ENCODE assay signal across 8 cellular contexts in genomic region chr2:240136013-240136670, GRCh38. TPM values are rescaled to one million over a fixed set of nuclear protein-coding genes. Genes with fewer than 3 reads are reported as not detected.
A peak's percentile ranks its signal among the peaks of the same experiment; 100 is the strongest.
DNase-seq lines count a peak whose midpoint lies in the region; ATAC-seq and TF ChIP-seq lines count a peak whose summit lies in the region.

COPS9 (minus strand) TSS chr2:240136305; CDS start chr2:240136284, 21 bp downstream.

- H3K36me3 Mint-ChIP-seq in GM23338 (ENCODE audit: low read depth) = peaks cover 38% of the 10 kb centered on the region
- H3K36me3 Mint-ChIP-seq in stimulated activated naive CD8-positive, alpha-beta T cell treated with anti-CD3 and anti-CD28 coated beads, Interleukin-15, Interleukin-2, amounts not matched to agents 100 ng/mL and 50 ng/mL, for 24 hours (ENCODE audit: low read depth) = peaks cover 32% of the 10 kb centered on the region

- H3K9me3 ChIP-seq in neural cell (ENCODE audit: low read length) = no peaks in the 10 kb centered on the region

- H3K79me2 ChIP-seq in GM23338 (replicated peaks; ENCODE audit: insufficient read depth) (peaks cover 31% of the 10 kb centered on the region), neural cell (replicated peaks; ENCODE audit: insufficient read depth, low read length) (peaks cover 23% of the 10 kb centered on the region)

- peak within 1 kb of the TSS; percentile 92 for H3K27ac Mint-ChIP-seq in GM23338
- peak within 1 kb of the TSS; percentile 94 for H3K27ac Mint-ChIP-seq in stimulated activated naive CD8-positive, alpha-beta T cell treated with anti-CD3 and anti-CD28 coated beads, Interleukin-15, Interleukin-2, amounts not matched to agents 100 ng/mL and 50 ng/mL, for 24 hours

- H3K27me3 ChIP-seq in GM23338 (ENCODE audit: insufficient read depth) (no peaks in the 10 kb centered on the region), neural cell (ENCODE audit: insufficient read depth, low read depth, low read length) (no peaks in the 10 kb centered on the region)

- peaks cover 16% of the 10 kb centered on the region for H3K4me1 ChIP-seq in GM23338 (ENCODE audit: insufficient read depth)

- peaks cover 15% of the 10 kb centered on the region for H4K20me1 ChIP-seq in GM23338 (replicated peaks; ENCODE audit: insufficient read depth)
- no peaks in the 10 kb centered on the region for H4K20me1 ChIP-seq in neural cell (ENCODE audit: insufficient read depth)

- no peaks in the 10 kb centered on the region for H3F3A ChIP-seq in GM23338 (replicated peaks; ENCODE audit: low read depth)
- H3F3A ChIP-seq in neural cell (ENCODE audit: insufficient read depth, low read length, poor library complexity, severe bottlenecking) = no peaks in the 10 kb centered on the region

- peaks cover 22% of the 10 kb centered on the region for H3K36me3 ChIP-seq in GM23338 (ENCODE audit: insufficient read depth)
- no peaks in the 10 kb centered on the region for H3K36me3 ChIP-seq in neural cell (ENCODE audit: insufficient read depth, low read length)

- H3K4me3 Mint-ChIP-seq in GM23338 = peak within 1 kb of the TSS; percentile 98
- H3K4me3 Mint-ChIP-seq in stimulated activated naive CD8-positive, alpha-beta T cell treated with anti-CD3 and anti-CD28 coated beads, Interleukin-15, Interleukin-2, amounts not matched to agents 100 ng/mL and 50 ng/mL, for 24 hours = peak within 1 kb of the TSS; percentile 95

- peaks cover 14% of the 10 kb centered on the region for H3K27me3 Mint-ChIP-seq in GM23338 (ENCODE audit: insufficient read depth, low read depth, poor library complexity)
- no peaks in the 10 kb centered on the region for H3K27me3 Mint-ChIP-seq in stimulated activated naive CD8-positive, alpha-beta T cell treated with anti-CD3 and anti-CD28 coated beads, Interleukin-15, Interleukin-2, amounts not matched to agents 100 ng/mL and 50 ng/mL, for 24 hours

- peaks cover 4% of the 10 kb centered on the region; the same call in 1 of the 3 replicates for H3K9me3 Mint-ChIP-seq in GM23338
- no peaks in the 10 kb centered on the region for H3K9me3 Mint-ChIP-seq in stimulated activated naive CD8-positive, alpha-beta T cell treated with anti-CD3 and anti-CD28 coated beads, Interleukin-15, Interleukin-2, amounts not matched to agents 100 ng/mL and 50 ng/mL, for 24 hours

- no peak for TF ChIP-seq CTCF in GM23338 (conservative IDR thresholded peaks at IDR 0.05; ENCODE audit: low read depth in 2 of 2)
- TF ChIP-seq CTCF in neural cell (IDR thresholded peaks at IDR 0.05; ENCODE audit: poor library complexity, severe bottlenecking) = peak; percentile 28

- TF ChIP-seq EP300 in neural cell (conservative IDR thresholded peaks at IDR 0.05; ENCODE audit: poor library complexity, severe bottlenecking) = peak; percentile 29

- TF ChIP-seq RAD21 in neural cell (conservative IDR thresholded peaks at IDR 0.05) = peak; percentile 18

- no peaks in the 10 kb centered on the region for H3K9me2 ChIP-seq in GM23338 (ENCODE audit: insufficient read depth)
- H3K9me2 ChIP-seq in neural cell (ENCODE audit: insufficient read depth, low read length) = no peaks in the 10 kb centered on the region

- DNase-seq in Daoy (ENCODE audit: low read depth) (peak; percentile 90), GM23338 (ENCODE audit: low spot score) (peak; percentile 90), LHCN-M2 (ENCODE audit: low read depth) (peak; percentile 86), SHP77 (lab: John Stamatoyannopoulos, UW) (peak; percentile 71 to 75), fibroblast of the conjunctiva (ENCODE audit: low read depth) (peak; percentile 64)
- DNase-seq in activated effector memory CD4-positive, alpha-beta T cell treated with anti-CD3 and anti-CD28 coated beads, Interleukin-2, amount 50 U/mL, for 16 hours = peak; percentile 95

- H3K27ac ChIP-seq in GM23338 (ENCODE audit: low read depth) (no peak within 1 kb of the TSS), neural cell (ENCODE audit: low read length) (peak within 1 kb of the TSS; percentile 18)

- H3K9ac ChIP-seq in neural cell (ENCODE audit: low read length) = peak within 1 kb of the TSS; percentile 83

- peak within 1 kb of the TSS; percentile 98 for H2AFZ ChIP-seq in GM23338
- H2AFZ ChIP-seq in neural cell (ENCODE audit: low read depth, low read length) = peak within 1 kb of the TSS; percentile 93

- peak within 1 kb of the TSS; percentile 88 for H3K4me3 ChIP-seq in GM23338
- H3K4me3 ChIP-seq in neural cell (ENCODE audit: low read length) = peak within 1 kb of the TSS; percentile 99

- H3K4me2 ChIP-seq in GM23338 = peak within 1 kb of the TSS; percentile 99
- H3K4me2 ChIP-seq in neural cell (ENCODE audit: low read length) = peak within 1 kb of the TSS; percentile 99

- ATAC-seq in GM23338 = peak; percentile 86

- H3K4me1 Mint-ChIP-seq in GM23338 = peaks cover 42% of the 10 kb centered on the region
- peaks cover 25% of the 10 kb centered on the region for H3K4me1 Mint-ChIP-seq in stimulated activated naive CD8-positive, alpha-beta T cell treated with anti-CD3 and anti-CD28 coated beads, Interleukin-15, Interleukin-2, amounts not matched to agents 100 ng/mL and 50 ng/mL, for 24 hours (ENCODE audit: low read depth)

TF ChIP-seq in GM23338, 12 proteins besides CTCF, POLR2A, EP300 and RAD21:
- TF ChIP-seq ETS1 (IDR thresholded peaks at IDR 0.05) = peak; percentile 73
- TF ChIP-seq POLR2AphosphoS5 (IDR thresholded peaks at IDR 0.05; ENCODE audit: low read depth) = peak; percentile 84
- TF ChIP-seq EZH2 (IDR thresholded peaks at IDR 0.05; ENCODE audit: low read depth, unreplicated experiment) = no peak
- peak; percentile 35 for TF ChIP-seq CREB1 (CRISPR knock-in tag; IDR thresholded peaks at IDR 0.05; ENCODE audit: low read depth)
- TF ChIP-seq ZNF114 (CRISPR knock-in tag; IDR thresholded peaks at IDR 0.05) = no peak
- no peak for TF ChIP-seq EZH2phosphoT487 (IDR thresholded peaks at IDR 0.05; ENCODE audit: unreplicated experiment)

TF ChIP-seq in neural cell, 6 proteins besides CTCF, POLR2A, EP300 and RAD21:
- TF ChIP-seq TAF1 (IDR thresholded peaks at IDR 0.05; ENCODE audit: low read depth) (peak; percentile 65), SMC3 (conservative IDR thresholded peaks at IDR 0.05; ENCODE audit: poor library complexity) (peak; percentile 39), MXI1 (conservative IDR thresholded peaks at IDR 0.05; ENCODE audit: poor library complexity, severe bottlenecking) (peak; percentile 90), POLR2AphosphoS5 (IDR thresholded peaks at IDR 0.05) (peak; percentile 92), EZH2 (IDR thresholded peaks at IDR 0.05; ENCODE audit: borderline replicate concordance, insufficient read depth, low read length, poor library complexity, severe bottlenecking) (no peak)
- TF ChIP-seq, protein P1, sequence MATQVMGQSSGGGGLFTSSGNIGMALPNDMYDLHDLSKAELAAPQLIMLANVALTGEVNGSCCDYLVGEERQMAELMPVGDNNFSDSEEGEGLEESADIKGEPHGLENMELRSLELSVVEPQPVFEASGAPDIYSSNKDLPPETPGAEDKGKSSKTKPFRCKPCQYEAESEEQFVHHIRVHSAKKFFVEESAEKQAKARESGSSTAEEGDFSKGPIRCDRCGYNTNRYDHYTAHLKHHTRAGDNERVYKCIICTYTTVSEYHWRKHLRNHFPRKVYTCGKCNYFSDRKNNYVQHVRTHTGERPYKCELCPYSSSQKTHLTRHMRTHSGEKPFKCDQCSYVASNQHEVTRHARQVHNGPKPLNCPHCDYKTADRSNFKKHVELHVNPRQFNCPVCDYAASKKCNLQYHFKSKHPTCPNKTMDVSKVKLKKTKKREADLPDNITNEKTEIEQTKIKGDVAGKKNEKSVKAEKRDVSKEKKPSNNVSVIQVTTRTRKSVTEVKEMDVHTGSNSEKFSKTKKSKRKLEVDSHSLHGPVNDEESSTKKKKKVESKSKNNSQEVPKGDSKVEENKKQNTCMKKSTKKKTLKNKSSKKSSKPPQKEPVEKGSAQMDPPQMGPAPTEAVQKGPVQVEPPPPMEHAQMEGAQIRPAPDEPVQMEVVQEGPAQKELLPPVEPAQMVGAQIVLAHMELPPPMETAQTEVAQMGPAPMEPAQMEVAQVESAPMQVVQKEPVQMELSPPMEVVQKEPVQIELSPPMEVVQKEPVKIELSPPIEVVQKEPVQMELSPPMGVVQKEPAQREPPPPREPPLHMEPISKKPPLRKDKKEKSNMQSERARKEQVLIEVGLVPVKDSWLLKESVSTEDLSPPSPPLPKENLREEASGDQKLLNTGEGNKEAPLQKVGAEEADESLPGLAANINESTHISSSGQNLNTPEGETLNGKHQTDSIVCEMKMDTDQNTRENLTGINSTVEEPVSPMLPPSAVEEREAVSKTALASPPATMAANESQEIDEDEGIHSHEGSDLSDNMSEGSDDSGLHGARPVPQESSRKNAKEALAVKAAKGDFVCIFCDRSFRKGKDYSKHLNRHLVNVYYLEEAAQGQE (IDR thresholded peaks at IDR 0.05; ENCODE audit: borderline replicate concordance) = no peak

RNA-seq across cellular contexts. Expression of gene COPS9, which starts in this region (rescaled TPM):
- total RNA-seq in Daoy (2014; rRNA removed; shearing (Covaris generic)) = 160 and 169 TPM in 2 replicates
- total RNA-seq in GM23338 (2014; rRNA removed; shearing (Covaris generic)) = 91.7 and 160 TPM in 2 replicates
- 629 and 651 TPM in 2 replicates for polyA plus RNA-seq in GM23338 (2016; fragmentation: Nextera tagmentation; extraction: Ambion mirVana)
- total RNA-seq in LHCN-M2 (2014; rRNA removed) = 132 and 140 TPM in 2 replicates
- polyA plus RNA-seq in LHCN-M2 (2012) = 564 TPM
- polyA plus RNA-seq in neural cell = 295 and 359 TPM in 2 replicates
- polyA minus RNA-seq in neural cell = 48.0 and 50.1 TPM in 2 replicates
